ENCODE assay signal across 8 cellular contexts in the genomic region with DNA sequence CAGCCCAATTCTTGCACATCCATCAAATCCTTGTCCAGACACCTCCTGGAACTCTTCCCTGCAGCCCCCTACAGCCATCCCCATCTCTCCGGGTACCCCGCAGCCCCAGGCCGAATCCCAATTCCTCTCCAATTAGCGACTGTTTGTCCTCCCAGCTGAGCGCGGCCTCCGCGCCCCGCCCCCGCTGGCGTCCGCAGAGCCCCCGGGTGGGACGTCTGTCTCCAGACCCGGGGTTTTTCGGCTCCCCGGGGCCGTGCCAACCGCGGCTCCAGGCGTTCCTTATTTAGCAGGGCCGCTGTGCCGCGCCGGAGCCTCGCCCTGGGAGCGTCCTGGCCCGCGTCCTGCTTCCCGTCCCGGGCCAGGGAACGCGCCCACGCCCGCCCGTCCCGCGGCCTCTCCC.
DNase-seq lines count a peak whose midpoint lies in the region; ATAC-seq and TF ChIP-seq lines count a peak whose summit lies in the region.
"Not testable (repeated sequence)": the region's sequence is repeated elsewhere in the genome, so short reads cannot be mapped to it uniquely, and the experiment has no call there.

No MANE protein-coding gene starts in this region.

- not testable (repeated sequence) for H3K9me3 ChIP-seq in DOHH2 (ENCODE audit: control insufficient read depth, insufficient read depth, low read length); Peyer's patch; gastroesophageal sphincter; upper lobe of left lung

- DNase-seq in Peyer's patch, result peak in 1 of 3 donors; percentile 47
- DNase-seq in activated T-cell treated with anti-CD3 and anti-CD28 coated beads, Interleukin-2, amount 50 U/mL, for 4 hours, result peak; percentile 7
- not testable (repeated sequence) for DNase-seq in brain microvascular endothelial cell
- peak in 1 of 2 experiments; percentile 50 for DNase-seq in mesothelial cell of epicardium (ENCODE audit: low spot score in 2 of 2, unreplicated experiment in 2 of 2)
- peak; percentile 20 to 93 for DNase-seq in upper lobe of left lung

- not testable (repeated sequence) for H3F3A ChIP-seq in DOHH2 (ENCODE audit: control insufficient read depth, insufficient read depth)

- WGBS in gastroesophageal sphincter (ENCODE audit: low coverage in 1 of 2), 2 donors, result no CpG with 5 or more reads among the region's 38 CpGs
- no CpG with 5 or more reads among the region's 38 CpGs for WGBS in upper lobe of left lung, 2 donors

- H3K4me3 ChIP-seq in DOHH2 (ENCODE audit: low read length), result 0 out of 2 replicates have a peak overlapping the region, but pooled peaks have one; percentile 42
- peak overlapping the region; percentile 30 to 59 (median 48) for H3K4me3 ChIP-seq in Peyer's patch
- peak overlapping the region; percentile 46 for H3K4me3 ChIP-seq in brain microvascular endothelial cell (ENCODE audit: low read depth, low read length)
- peak overlapping the region; percentile 48 to 68 for H3K4me3 ChIP-seq in gastroesophageal sphincter
- H3K4me3 ChIP-seq in skin epidermis, result peak overlapping the region; percentile 31 to 46 (median 36)
- peak overlapping the region; percentile 41 to 49 (median 48) for H3K4me3 ChIP-seq in upper lobe of left lung

- H3K4me2 ChIP-seq in DOHH2 (ENCODE audit: low read length), result not testable (repeated sequence)

- ATAC-seq in activated T-cell treated with anti-CD3 and anti-CD28 coated beads, Interleukin-2, amount 50 U/mL, for 4 hours; gastroesophageal sphincter; upper lobe of left lung (ENCODE audit: low FRiP score in 2 of 2): not testable (repeated sequence)

- not testable (repeated sequence) for H3K9me2 ChIP-seq in DOHH2 (replicated peaks; ENCODE audit: control insufficient read depth, low read length)

- H3K9me3 Mint-ChIP-seq in activated T-cell treated with anti-CD3 and anti-CD28 coated beads, Interleukin-2, amount 50 U/mL, for 4 hours; mesothelial cell of epicardium: not testable (repeated sequence)

- H3K4me3 Mint-ChIP-seq in activated T-cell treated with anti-CD3 and anti-CD28 coated beads, Interleukin-2, amount 50 U/mL, for 4 hours, result peak overlapping the region; percentile 65
- peak overlapping the region; percentile 66 for H3K4me3 Mint-ChIP-seq in mesothelial cell of epicardium

- H3K27ac Mint-ChIP-seq in mesothelial cell of epicardium, result not testable (repeated sequence)

- in situ Hi-C loops in brain microvascular endothelial cell (cut with HindIII; ENCODE audit: low pct_ligation_motif_present, low sequenced_read_pairs), result not testable (repeated sequence)

- not testable (repeated sequence) for TF ChIP-seq EP300 in gastroesophageal sphincter (IDR thresholded peaks at IDR 0.05); upper lobe of left lung (IDR thresholded peaks at IDR 0.05)

- H3K4me1 Mint-ChIP-seq in activated T-cell treated with anti-CD3 and anti-CD28 coated beads, Interleukin-2, amount 50 U/mL, for 4 hours (ENCODE audit: low read depth); mesothelial cell of epicardium: not testable (repeated sequence)

- H3K36me3 ChIP-seq in DOHH2 (ENCODE audit: control insufficient read depth, low read length); Peyer's patch; brain microvascular endothelial cell (replicated peaks); gastroesophageal sphincter; upper lobe of left lung: not testable (repeated sequence)

- H3K79me2 ChIP-seq in DOHH2 (ENCODE audit: control insufficient read depth, low read length), result not testable (repeated sequence)

- not testable (repeated sequence) for H3K27ac ChIP-seq in DOHH2 (ENCODE audit: low read depth, low read length); brain microvascular endothelial cell
- H3K27ac ChIP-seq in Peyer's patch (peak overlapping the region in 1 of 4 donors; percentile 57), gastroesophageal sphincter (peak overlapping the region; percentile 66 to 83 (median 78)), skin epidermis (peak overlapping the region in 5 of 21 experiments; percentile 49 to 74 (median 71)), upper lobe of left lung (peak overlapping the region in 3 of 4 donors; percentile 49 to 75 (median 53))

- not testable (repeated sequence) for TF ChIP-seq CTCF in DOHH2 (IDR thresholded peaks at IDR 0.05; ENCODE audit: low read depth, low read length, poor library complexity, severe bottlenecking); Peyer's patch (IDR thresholded peaks at IDR 0.05); brain microvascular endothelial cell (IDR thresholded peaks at IDR 0.05; ENCODE audit: low read depth, low read length, missing control alignments); gastroesophageal sphincter (IDR thresholded peaks at IDR 0.05); mesothelial cell of epicardium (IDR thresholded peaks at IDR 0.05; ENCODE audit: unreplicated experiment); upper lobe of left lung (IDR thresholded peaks at IDR 0.05)

- not testable (repeated sequence) for H3K4me1 ChIP-seq in DOHH2 (ENCODE audit: control insufficient read depth, low read length); Peyer's patch; gastroesophageal sphincter; upper lobe of left lung

- H3K36me3 Mint-ChIP-seq in activated T-cell treated with anti-CD3 and anti-CD28 coated beads, Interleukin-2, amount 50 U/mL, for 4 hours (ENCODE audit: insufficient read depth); mesothelial cell of epicardium: not testable (repeated sequence)

- H4K20me1 ChIP-seq in DOHH2 (ENCODE audit: control insufficient read depth, insufficient read depth, low read depth, low read length), result not testable (repeated sequence)

- H3K27me3 ChIP-seq in DOHH2 (ENCODE audit: control insufficient read depth, low read length); Peyer's patch; brain microvascular endothelial cell (replicated peaks); gastroesophageal sphincter; upper lobe of left lung: not testable (repeated sequence)

- not testable (repeated sequence) for H3K27me3 Mint-ChIP-seq in activated T-cell treated with anti-CD3 and anti-CD28 coated beads, Interleukin-2, amount 50 U/mL, for 4 hours (ENCODE audit: low read depth); mesothelial cell of epicardium (ENCODE audit: low read depth)

- not testable (repeated sequence) for TF ChIP-seq POLR2A in Peyer's patch (IDR thresholded peaks at IDR 0.05); gastroesophageal sphincter (IDR thresholded peaks at IDR 0.05); upper lobe of left lung (IDR thresholded peaks at IDR 0.05)
